3 cellular contexts compared by ENCODE assay signal in genomic region chr14:20723458-20723857, GRCh38.
TF ChIP-seq lines count a peak whose summit lies in the region.

No MANE protein-coding gene starts in this region.

TF ChIP-seq in SK-N-SH, 30 proteins besides CTCF, POLR2A, EP300 and RAD21:
- no peak for TF ChIP-seq FOSL2 (IDR thresholded peaks at IDR 0.05; ENCODE audit: borderline replicate concordance, low read depth)
- no peak for TF ChIP-seq TCF12 (IDR thresholded peaks at IDR 0.05)
- TF ChIP-seq RXRA (IDR thresholded peaks at IDR 0.05; ENCODE audit: borderline replicate concordance, low read depth): no peak
- no peak for TF ChIP-seq POLR2AphosphoS5 (IDR thresholded peaks at IDR 0.05; ENCODE audit: low read depth, low read length)
- no peak for TF ChIP-seq MAX (IDR thresholded peaks at IDR 0.05; ENCODE audit: low read depth)
- TF ChIP-seq EZH2phosphoT487 (IDR thresholded peaks at IDR 0.05; ENCODE audit: borderline replicate concordance, low read depth): no peak
- no peak for TF ChIP-seq CHD2 (IDR thresholded peaks at IDR 0.05; ENCODE audit: low read length, partially characterized antibody)
- TF ChIP-seq MXI1 (IDR thresholded peaks at IDR 0.05; ENCODE audit: low read depth, low read length): no peak
- TF ChIP-seq NRF1 (IDR thresholded peaks at IDR 0.05; ENCODE audit: low read depth, low read length): no peak

TF ChIP-seq in SK-N-SH treated with all-trans-retinoic acid at 6 μM for 48 hours, 23 proteins besides CTCF, POLR2A, EP300 and RAD21:
- TF ChIP-seq ARNTL (CRISPR knock-in tag; IDR thresholded peaks at IDR 0.05; ENCODE audit: borderline replicate concordance, low read depth) (no peak), TOX (CRISPR knock-in tag; IDR thresholded peaks at IDR 0.05; ENCODE audit: borderline replicate concordance) (no peak), ZNF565 (CRISPR knock-in tag; conservative IDR thresholded peaks at IDR 0.05; ENCODE audit: low read depth) (no peak), ZFP30 (CRISPR knock-in tag; IDR thresholded peaks at IDR 0.05) (no peak), POU6F1 (CRISPR knock-in tag; IDR thresholded peaks at IDR 0.05; ENCODE audit: borderline replicate concordance, low read depth) (no peak), CREB5 (CRISPR knock-in tag; IDR thresholded peaks at IDR 0.05; ENCODE audit: low read depth) (no peak), ISL1 (CRISPR knock-in tag; IDR thresholded peaks at IDR 0.05) (no peak), SNAI2 (CRISPR knock-in tag; IDR thresholded peaks at IDR 0.05) (no peak), TSHZ2 (CRISPR knock-in tag; IDR thresholded peaks at IDR 0.05) (no peak)

TF ChIP-seq in GM12878, 131 proteins besides CTCF, POLR2A, EP300 and RAD21:
- no peak for TF ChIP-seq BCL11A (IDR thresholded peaks at IDR 0.05; ENCODE audit: low read depth, low read length)
- TF ChIP-seq DPF2 (IDR thresholded peaks at IDR 0.05): no peak
- TF ChIP-seq JUNB (IDR thresholded peaks at IDR 0.05): no peak
- no peak for TF ChIP-seq ZBTB33 (IDR thresholded peaks at IDR 0.05)
- no peak for TF ChIP-seq ZNF384 (IDR thresholded peaks at IDR 0.05; ENCODE audit: borderline replicate concordance, low read depth, low read length)
- peak; percentile 30 for TF ChIP-seq SUZ12 (IDR thresholded peaks at IDR 0.05; ENCODE audit: unreplicated experiment)
- TF ChIP-seq SREBF1 (IDR thresholded peaks at IDR 0.05; ENCODE audit: low read length): no peak
- no peak for TF ChIP-seq SREBF2 (IDR thresholded peaks at IDR 0.05; ENCODE audit: low read length)
